ENCODE assay signal across 15 cellular contexts in genomic region chr10:91210014-91210413, GRCh38. TPM values are rescaled to one million over a fixed set of nuclear protein-coding genes. Genes with fewer than 3 reads are reported as not detected.
DNase-seq lines count a peak whose midpoint lies in the region; ATAC-seq lines count a peak whose summit lies in the region.
"Had no signal": no experiment of that assay in that cellular context is flagged by ENCODE, and none has a peak within 500 bp of the region (broad histone marks: within the 10 kb centered on the region; RNA-seq: fewer than 3 reads in every experiment).

No MANE protein-coding gene starts in this region.

- ATAC-seq in HG03520 (IDR thresholded peaks at IDR 0.05; ENCODE audit: unreplicated experiment) = peak; percentile 9
- no peak for ATAC-seq in GM19452 (IDR thresholded peaks at IDR 0.05; ENCODE audit: unreplicated experiment)
- ATAC-seq in HG03460 (IDR thresholded peaks at IDR 0.05; ENCODE audit: unreplicated experiment) = no peak
- ATAC-seq in GM21723 (IDR thresholded peaks at IDR 0.05; ENCODE audit: unreplicated experiment) = no peak

- no peak for DNase-seq in activated naive CD8-positive, alpha-beta T cell treated with anti-CD3 and anti-CD28 coated beads for 36 hours
- DNase-seq in NCI-H69 (lab: John Stamatoyannopoulos, UW) (peak; percentile 63), substantia nigra (lab: John Stamatoyannopoulos, UW) (no peak)
- DNase-seq: activated naive CD4-positive, alpha-beta T cell; H9; T-helper 9 cell; uterus had no signal

- H3K36me3 Mint-ChIP-seq in activated naive CD8-positive, alpha-beta T cell = peaks cover 2% of the 10 kb centered on the region
- H3K36me3 Mint-ChIP-seq in activated naive CD8-positive, alpha-beta T cell treated with anti-CD3 and anti-CD28 coated beads for 36 hours = peaks cover 8% of the 10 kb centered on the region
- H3K36me3 Mint-ChIP-seq: activated CD4-positive, alpha-beta memory T cell treated with anti-CD3 and anti-CD28 coated beads for 36 hours had no signal

- peak overlapping the region; percentile 68 for H3K27ac Mint-ChIP-seq in activated naive CD8-positive, alpha-beta T cell
- H3K27ac Mint-ChIP-seq in activated naive CD8-positive, alpha-beta T cell treated with anti-CD3 and anti-CD28 coated beads for 36 hours = no peak overlapping the region
- H3K27ac Mint-ChIP-seq: activated CD4-positive, alpha-beta memory T cell treated with anti-CD3 and anti-CD28 coated beads for 36 hours; H9; progenitor cell of endocrine pancreas had no signal

- H3K27ac ChIP-seq in substantia nigra (ENCODE audit: low read depth, low read length, poor library complexity, severe bottlenecking) = no peak overlapping the region
- H3K27ac ChIP-seq: RWPE1, uterus had no signal

- H3K27me3 Mint-ChIP-seq in activated naive CD8-positive, alpha-beta T cell = no peaks in the 10 kb centered on the region
- no peaks in the 10 kb centered on the region for H3K27me3 Mint-ChIP-seq in activated naive CD8-positive, alpha-beta T cell treated with anti-CD3 and anti-CD28 coated beads for 36 hours
- H3K27me3 Mint-ChIP-seq: activated CD4-positive, alpha-beta memory T cell treated with anti-CD3 and anti-CD28 coated beads for 36 hours had no signal

- H3K4me3 Mint-ChIP-seq in activated naive CD8-positive, alpha-beta T cell = peak overlapping the region; percentile 47
- H3K4me3 Mint-ChIP-seq in activated naive CD8-positive, alpha-beta T cell treated with anti-CD3 and anti-CD28 coated beads for 36 hours = no peak overlapping the region
- H3K4me3 Mint-ChIP-seq: activated CD4-positive, alpha-beta memory T cell treated with anti-CD3 and anti-CD28 coated beads for 36 hours; H9 had no signal

- no peaks in the 10 kb centered on the region for H3K9me3 Mint-ChIP-seq in activated naive CD8-positive, alpha-beta T cell (ENCODE audit: low read depth)
- no peaks in the 10 kb centered on the region for H3K9me3 Mint-ChIP-seq in activated naive CD8-positive, alpha-beta T cell treated with anti-CD3 and anti-CD28 coated beads for 36 hours
- H3K9me3 Mint-ChIP-seq: activated CD4-positive, alpha-beta memory T cell treated with anti-CD3 and anti-CD28 coated beads for 36 hours; H9 had no signal

- H3K4me1 Mint-ChIP-seq in activated naive CD8-positive, alpha-beta T cell (ENCODE audit: low read depth) = peaks cover 69% of the 10 kb centered on the region
- H3K4me1 Mint-ChIP-seq in activated naive CD8-positive, alpha-beta T cell treated with anti-CD3 and anti-CD28 coated beads for 36 hours = peaks cover 53% of the 10 kb centered on the region

RNA-seq across cellular contexts. Expression of gene PCGF5, which starts 10.4 kb away (rescaled TPM):
- 10 to 100 TPM; 41.2 to 44.1 TPM for total RNA-seq in activated naive CD8-positive, alpha-beta T cell treated with anti-CD3 and anti-CD28 coated beads for 36 hours
